Comparison of ENCODE assay signal across 14 cellular contexts in the genomic region with DNA sequence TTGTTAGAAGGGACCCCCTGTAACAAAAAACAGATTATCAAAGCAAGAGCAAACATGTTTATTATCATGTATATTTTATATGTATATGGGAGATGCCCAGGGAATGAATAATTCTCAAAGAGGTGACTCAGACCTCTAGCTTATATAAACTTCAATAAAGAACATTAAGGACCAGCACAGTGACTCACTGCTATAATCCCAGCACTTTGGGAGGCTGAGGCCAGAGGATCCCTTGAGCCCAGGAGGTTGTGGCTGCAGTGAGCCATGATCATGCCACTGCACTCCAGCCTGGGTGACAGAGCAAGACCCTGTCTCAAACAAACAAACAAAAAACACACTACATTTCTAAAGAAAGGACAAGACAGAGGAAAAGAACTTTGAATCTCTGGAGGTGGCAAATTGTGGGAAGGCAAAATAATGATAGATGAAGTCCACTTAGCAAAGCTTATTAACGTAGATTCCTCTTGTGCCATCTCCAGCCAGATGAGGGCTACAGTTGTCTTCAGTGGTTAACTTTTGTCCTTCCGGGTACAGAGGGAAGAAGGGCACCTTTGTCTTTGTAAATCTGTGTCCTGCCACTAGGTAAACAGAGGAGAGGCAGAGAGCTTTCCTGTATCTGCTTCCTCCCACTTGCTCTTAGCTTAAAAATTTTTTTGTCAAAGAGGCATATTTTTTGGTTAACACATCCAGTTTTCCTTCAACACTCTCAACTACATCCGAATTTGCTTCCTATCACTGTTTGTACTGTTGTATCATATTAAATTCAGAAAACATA. TPM values are rescaled to one million over a fixed set of nuclear protein-coding genes. Genes with fewer than 3 reads are reported as not detected.
A peak's percentile ranks its signal among the peaks of the same experiment; 100 is the strongest.
DNase-seq lines count a peak whose midpoint lies in the region; ATAC-seq, FAIRE-seq and TF ChIP-seq lines count a peak whose summit lies in the region.
"Had no signal": no experiment of that assay in that cellular context is flagged by ENCODE, and none has a peak within 500 bp of the region (broad histone marks: within the 10 kb centered on the region; RNA-seq: fewer than 3 reads in every experiment).

No MANE protein-coding gene starts in this region.

- ATAC-seq in HG03159 (IDR thresholded peaks at IDR 0.05; ENCODE audit: unreplicated experiment), result no peak

- no peak overlapping the region for H3K27ac Mint-ChIP-seq in neural progenitor cell

- peak overlapping the region; percentile 100 for H2AFZ ChIP-seq in OCI-LY1 (ENCODE audit: low read length)
- H2AFZ ChIP-seq in neural progenitor cell (replicated peaks), result peak overlapping the region; percentile 14

- H3K27me3 ChIP-seq in OCI-LY1 (ENCODE audit: insufficient read depth, low read length) (no peaks in the 10 kb centered on the region), bronchial epithelial cell (ENCODE audit: control insufficient read depth, insufficient read depth, low read length) (no peaks in the 10 kb centered on the region), neural progenitor cell (no peaks in the 10 kb centered on the region)
- H3K27me3 ChIP-seq in effector memory CD4-positive, alpha-beta T cell (replicated peaks; ENCODE audit: control insufficient read depth, insufficient read depth, low read length, poor library complexity, severe bottlenecking), result no peaks in the 10 kb centered on the region
- H3K27me3 ChIP-seq: BLaER1 had no signal

- H3K36me3 ChIP-seq in OCI-LY1 (ENCODE audit: insufficient read depth, low read length) (no peaks in the 10 kb centered on the region), bronchial epithelial cell (ENCODE audit: control insufficient read depth, insufficient read depth, low read length) (no peaks in the 10 kb centered on the region), neural progenitor cell (no peaks in the 10 kb centered on the region)
- no peaks in the 10 kb centered on the region for H3K36me3 ChIP-seq in effector memory CD4-positive, alpha-beta T cell (ENCODE audit: control insufficient read depth, insufficient read depth, low read length)
- H3K36me3 ChIP-seq: BLaER1, thoracic aorta had no signal

- H4K20me1 ChIP-seq in OCI-LY1 (ENCODE audit: insufficient read depth, low read length), result no peaks in the 10 kb centered on the region
- no peaks in the 10 kb centered on the region for H4K20me1 ChIP-seq in neural progenitor cell (ENCODE audit: low read depth)
- H4K20me1 ChIP-seq: BLaER1 had no signal

- H3K27ac ChIP-seq in OCI-LY1 (ENCODE audit: low read depth, low read length, poor library complexity, severe bottlenecking) (peak overlapping the region; percentile 13), neural progenitor cell (no peak overlapping the region)
- H3K27ac ChIP-seq in effector memory CD4-positive, alpha-beta T cell (ENCODE audit: insufficient read depth, low read length, poor library complexity, severe bottlenecking), result no peak overlapping the region
- H3K27ac ChIP-seq: BLaER1, thoracic aorta had no signal

- H3F3A ChIP-seq in OCI-LY1 (ENCODE audit: insufficient read depth, low read length), result no peaks in the 10 kb centered on the region
- no peaks in the 10 kb centered on the region for H3F3A ChIP-seq in neural progenitor cell (ENCODE audit: low read depth)

- peak; percentile 35 for DNase-seq in H54 (ENCODE audit: insufficient read length, low spot score)
- DNase-seq in bronchial epithelial cell (ENCODE audit: low read depth), result peak; percentile 46
- no peak for DNase-seq in neural progenitor cell (ENCODE audit: low spot score)
- DNase-seq in SKM-1 treated with dmso at 0.1 percent for 144 hours (lab: John Stamatoyannopoulos, UW; ENCODE audit: unreplicated experiment), result no peak
- DNase-seq in effector memory CD4-positive, alpha-beta T cell, result no peak
- DNase-seq in hippocampal formation (lab: John Stamatoyannopoulos, UW), result no peak
- DNase-seq: activated CD4-positive, alpha-beta T cell treated with anti-CD3 and anti-CD28 coated beads, Interleukin-2, amount 50 U/mL, for 48 hours; mesendoderm; SIG-M5; stimulated activated CD4-positive, alpha-beta T cell treated with anti-CD3 and anti-CD28 coated beads, Interleukin-4, amount 100 ng/mL, for 24 hours had no signal

- H3K9me2 ChIP-seq in OCI-LY1 (ENCODE audit: low read depth, low read length), result no peaks in the 10 kb centered on the region

- no peaks in the 10 kb centered on the region for H3K9me3 Mint-ChIP-seq in neural progenitor cell

- peaks cover 2% of the 10 kb centered on the region for H3K4me1 Mint-ChIP-seq in neural progenitor cell

- 0 out of 2 replicates have a peak overlapping the region, but pooled peaks have one; percentile 1 for H3K9ac ChIP-seq in OCI-LY1 (ENCODE audit: low read length)
- no peak overlapping the region for H3K9ac ChIP-seq in neural progenitor cell
- H3K9ac ChIP-seq: BLaER1 had no signal

- FAIRE-seq in H54 (lab: Jason Lieb, UNC) (peak; percentile 11), bronchial epithelial cell (lab: Jason Lieb, UNC) (no peak)

- H3K36me3 Mint-ChIP-seq in neural progenitor cell, result no peaks in the 10 kb centered on the region

- H3K4me3 ChIP-seq in OCI-LY1 (ENCODE audit: low read depth, low read length, poor library complexity, severe bottlenecking) (no peak overlapping the region), bronchial epithelial cell (ENCODE audit: low read depth, low read length) (no peak overlapping the region), neural progenitor cell (no peak overlapping the region)
- H3K4me3 ChIP-seq in effector memory CD4-positive, alpha-beta T cell (ENCODE audit: insufficient read depth, low read depth, low read length, poor library complexity, severe bottlenecking), result no peak overlapping the region
- H3K4me3 ChIP-seq: BLaER1, thoracic aorta had no signal

- TF ChIP-seq CTCF in OCI-LY1 (IDR thresholded peaks at IDR 0.05; ENCODE audit: low read length) (peak; percentile 18; the same call in 1 of the 2 replicates), bronchial epithelial cell (IDR thresholded peaks at IDR 0.05; ENCODE audit: insufficient read depth, low read length, severe bottlenecking) (no peak), neural progenitor cell (IDR thresholded peaks at IDR 0.05) (no peak)

- H3K4me1 ChIP-seq in OCI-LY1 (ENCODE audit: insufficient read depth, low read length, severe bottlenecking), result peaks cover 26% of the 10 kb centered on the region
- no peaks in the 10 kb centered on the region for H3K4me1 ChIP-seq in neural progenitor cell
- H3K4me1 ChIP-seq in effector memory CD4-positive, alpha-beta T cell (ENCODE audit: control insufficient read depth, insufficient read depth, low read length, poor library complexity, severe bottlenecking), result peaks cover 6% of the 10 kb centered on the region
- H3K4me1 ChIP-seq: BLaER1 had no signal

- H3K79me2 ChIP-seq in OCI-LY1 (ENCODE audit: insufficient read depth, low read length) (no peaks in the 10 kb centered on the region), neural progenitor cell (ENCODE audit: low read depth) (no peaks in the 10 kb centered on the region)

- TF ChIP-seq POLR2A in H54 (IDR thresholded peaks at IDR 0.05; ENCODE audit: low read depth, low read length), result no peak

- H3K9me3 ChIP-seq in OCI-LY1 (ENCODE audit: low read length) (no peaks in the 10 kb centered on the region), neural progenitor cell (ENCODE audit: low read depth) (no peaks in the 10 kb centered on the region)
- H3K9me3 ChIP-seq in effector memory CD4-positive, alpha-beta T cell (ENCODE audit: control insufficient read depth, low read length), result no peaks in the 10 kb centered on the region
- H3K9me3 ChIP-seq: BLaER1, thoracic aorta had no signal

- H3K27me3 Mint-ChIP-seq in neural progenitor cell (ENCODE audit: insufficient read depth, low read depth), result peaks cover 4% of the 10 kb centered on the region

- H3K4me2 ChIP-seq in OCI-LY1 (ENCODE audit: low read length) (0 out of 2 replicates have a peak overlapping the region, but pooled peaks have one; percentile 22), neural progenitor cell (no peak overlapping the region)
- H3K4me2 ChIP-seq: BLaER1 had no signal

- H3K4me3 Mint-ChIP-seq in neural progenitor cell, result no peak overlapping the region

RNA-seq across cellular contexts. Expression of gene RFK, which starts 7.5 kb away (rescaled TPM):
- total RNA-seq in bronchial epithelial cell (22.3 and 28.7 TPM in 2 replicates), neural progenitor cell (ENCODE audit: low replicate concordance) (18.7 and 24.7 TPM in 2 replicates)

RNA-seq across cellular contexts. Expression of gene GCNT1, which starts 57.2 kb away (rescaled TPM):
- total RNA-seq in bronchial epithelial cell (3.7 and 4.5 TPM in 2 replicates), neural progenitor cell (ENCODE audit: low replicate concordance) (14.2 and 25.5 TPM in 2 replicates)

Comparison
In these comparisons a context has a peak if more than half of its experiments do, and no peak if none do; other contexts are left out.
1. DNase-seq: peak in H54 (single experiment) and bronchial epithelial cell (single experiment); none in neural progenitor cell (single experiment), SKM-1 treated with dmso at 0.1 percent for 144 hours (single experiment), effector memory CD4-positive, alpha-beta T cell (0 of 3) and hippocampal formation (0 of 2).